Comparison of ENCODE assay signal across 9 cellular contexts in genomic region chr5:88667187-88668141, GRCh38.
DNase-seq lines count a peak whose midpoint lies in the region; TF ChIP-seq lines count a peak whose summit lies in the region.
"Had no signal": no experiment of that assay in that cellular context is flagged by ENCODE, and none has a peak within 500 bp of the region (broad histone marks: within the 10 kb centered on the region; RNA-seq: fewer than 3 reads in every experiment).

No MANE protein-coding gene starts in this region.

- H3K4me1 ChIP-seq in HAP-1 (peaks cover 58% of the 10 kb centered on the region), colonic mucosa (no peaks in the 10 kb centered on the region)
- H3K4me1 ChIP-seq: A549 had no signal

- H3K9me3 ChIP-seq in HAP-1 (no peaks in the 10 kb centered on the region), colonic mucosa (no peaks in the 10 kb centered on the region)
- H3K9me3 ChIP-seq: A549 had no signal

- H3K36me3 ChIP-seq in HAP-1 (replicated peaks) = peaks cover 21% of the 10 kb centered on the region
- H3K36me3 ChIP-seq in colonic mucosa = no peaks in the 10 kb centered on the region

- H3K27me3 ChIP-seq in HAP-1 (ENCODE audit: low read depth) (no peaks in the 10 kb centered on the region), colonic mucosa (peaks cover 62% of the 10 kb centered on the region)

- no peak overlapping the region for H3K9ac ChIP-seq in colonic mucosa (ENCODE audit: low read depth in 2 of 2, low read length in 2 of 2)

- in situ Hi-C loops in HAP-1 (cut with MboI; ENCODE audit: low sequenced_read_pairs) = loop anchor here (5.0 kb wide), 1 partner anchor 270 kb away; no protein-coding TSS in a partner anchor

- H3K4me3 ChIP-seq in HAP-1 (peak overlapping the region; percentile 32), colonic mucosa (peak overlapping the region; percentile 24)
- H3K4me3 ChIP-seq: A549 had no signal

- no peak overlapping the region for H3K27ac ChIP-seq in colonic mucosa
- H3K27ac ChIP-seq: A549 had no signal

- intact Hi-C loops in colonic mucosa (cut with DNase I) = no loop called here

- TF ChIP-seq CTCF in colonic mucosa (IDR thresholded peaks at IDR 0.05) = no peak

- DNase-seq in NCI-H510A treated with DMSO at 0.1 percent for 48 hours (lab: John Stamatoyannopoulos, UW) (peak; percentile 34), NCI-H510A (lab: John Stamatoyannopoulos, UW) (no peak), HAP-1 (ENCODE audit: low spot score in 2 of 2) (peak; percentile 66 to 97), NCI-H1417 (lab: John Stamatoyannopoulos, UW) (peak in 2 of 3 experiments; percentile 70 to 78), colonic mucosa (no peak), putamen (ENCODE audit: low spot score) (peak; percentile 53), COR-L47 (lab: John Stamatoyannopoulos, UW) (no peak), MV-4-11 (lab: John Stamatoyannopoulos, UW) (no peak)

Comparison
In these comparisons a context has a peak if more than half of its experiments do, and no peak if none do; other contexts are left out.
1. DNase-seq: peak in NCI-H510A treated with DMSO at 0.1 percent for 48 hours (single experiment), HAP-1 (2 of 2), NCI-H1417 (2 of 3) and putamen (single experiment); none in NCI-H510A (single experiment), colonic mucosa (single experiment), COR-L47 (single experiment) and MV-4-11 (single experiment).